Comparison of ENCODE assay signal across 20 cellular contexts in the genomic region with DNA sequence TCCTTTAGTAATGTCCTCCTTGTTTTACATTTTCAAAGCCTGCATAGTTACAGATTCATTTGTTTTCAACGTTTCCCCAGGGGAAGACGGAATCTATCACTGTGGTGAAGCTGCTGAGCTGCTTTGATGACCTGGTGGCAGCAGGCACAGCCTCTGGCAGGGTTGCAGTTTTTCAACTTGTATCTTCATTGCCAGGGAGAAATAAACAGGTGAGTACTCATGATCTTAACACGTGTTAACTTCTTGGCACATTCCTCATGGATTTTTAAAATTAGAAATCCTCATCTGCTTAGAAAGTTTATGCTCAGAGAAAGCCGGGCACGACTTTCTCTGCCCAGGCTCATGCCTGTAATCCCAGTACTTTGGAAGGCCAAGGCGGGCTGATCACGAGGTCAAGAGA. TPM values are rescaled to one million over a fixed set of nuclear protein-coding genes. Genes with fewer than 3 reads are reported as not detected.
DNase-seq lines count a peak whose midpoint lies in the region; ATAC-seq and TF ChIP-seq lines count a peak whose summit lies in the region.
"Had no signal": no experiment of that assay in that cellular context is flagged by ENCODE, and none has a peak within 500 bp of the region (broad histone marks: within the 10 kb centered on the region; RNA-seq: fewer than 3 reads in every experiment).

No MANE protein-coding gene starts in this region.

- no peak overlapping the region for H4K91ac ChIP-seq in trophoblast cell (ENCODE audit: low read depth, low read length)

- no peak overlapping the region for H2BK120ac ChIP-seq in trophoblast cell (ENCODE audit: insufficient read depth, low read length, poor library complexity)

- TF ChIP-seq POLR2A in heart left ventricle (IDR thresholded peaks at IDR 0.05) = no peak

- H2BK12ac ChIP-seq in trophoblast cell (ENCODE audit: low read length) = no peak overlapping the region

- H3K9me3 ChIP-seq in ascending aorta (peaks cover 0 to 16% of the 10 kb centered on the region in 2 donors), heart left ventricle (peaks cover 0 to 19% (median 13%) of the 10 kb centered on the region in 12 donors), psoas muscle (peaks cover 14% of the 10 kb centered on the region), trophoblast cell (ENCODE audit: insufficient read depth, low read depth, low read length) (no peaks in the 10 kb centered on the region)

- ATAC-seq in heart left ventricle (peak in 3 of 4 donors; percentile 33 to 73 (median 53)), psoas muscle (peak; percentile 37 to 82 (median 74)), foreskin keratinocyte (no peak)
- ATAC-seq: GM12878 had no signal

- H3K14ac ChIP-seq in trophoblast cell (ENCODE audit: low read length) = no peak overlapping the region

- H3K4me1 ChIP-seq in ascending aorta = peaks cover 0 to 12% of the 10 kb centered on the region in 2 donors
- peaks cover 0 to 22% (median 8%) of the 10 kb centered on the region in 12 donors for H3K4me1 ChIP-seq in heart left ventricle
- peaks cover 23% of the 10 kb centered on the region for H3K4me1 ChIP-seq in psoas muscle
- H3K4me1 ChIP-seq in foreskin keratinocyte = no peaks in the 10 kb centered on the region
- no peaks in the 10 kb centered on the region for H3K4me1 ChIP-seq in trophoblast cell (ENCODE audit: control insufficient read depth in 1 of 2, insufficient read depth in 2 of 2, low read length in 2 of 2)

- no peaks in the 10 kb centered on the region for H3K79me2 ChIP-seq in trophoblast cell (ENCODE audit: control insufficient read depth, insufficient read depth, low read length, poor library complexity)

- no peak overlapping the region for H3K18ac ChIP-seq in trophoblast cell (ENCODE audit: low read length)

- H4K12ac ChIP-seq in trophoblast cell (ENCODE audit: low read depth, low read length) = no peak overlapping the region

- peak overlapping the region; percentile 68 to 90 for H3K27ac ChIP-seq in ascending aorta
- H3K27ac ChIP-seq in heart left ventricle = peak overlapping the region; percentile 41 to 92 (median 80)
- peak overlapping the region; percentile 80 for H3K27ac ChIP-seq in psoas muscle
- no peak overlapping the region for H3K27ac ChIP-seq in foreskin keratinocyte
- no peak overlapping the region for H3K27ac ChIP-seq in trophoblast cell (ENCODE audit: low read depth, low read length)
- H3K27ac ChIP-seq: BLaER1, PC-9 had no signal

- peak; percentile 19 for DNase-seq in G401 (ENCODE audit: low spot score)
- no peak for DNase-seq in ascending aorta (ENCODE audit: low spot score in 2 of 2)
- no peak for DNase-seq in heart left ventricle
- no peak for DNase-seq in psoas muscle
- DNase-seq in foreskin keratinocyte = no peak
- DNase-seq in mucosa of gallbladder (ENCODE audit: low spot score) = no peak
- DNase-seq in trophoblast cell = no peak
- no peak for DNase-seq in activated CD4-positive, alpha-beta T cell treated with anti-CD3 and anti-CD28 coated beads for 1 hour
- DNase-seq: CD8-positive, alpha-beta memory T cell; DMS79 treated with DMSO at 0.1 percent for 48 hours; HFFc6; MG63; NCI-H1092; NCI-H146; NCI-H2081; NCI-H510A; NCI-H82; PC-9 had no signal

- no peak overlapping the region for H3K4ac ChIP-seq in trophoblast cell (ENCODE audit: low read depth, low read length)

- H2AFZ ChIP-seq in trophoblast cell (ENCODE audit: insufficient read depth, low read length, poor library complexity) = no peak overlapping the region
- H2AFZ ChIP-seq: PC-9 had no signal

- WGBS in heart left ventricle, 4 donors = 61 to 73% (median 69%) methylated on average over 7 of the region's 7 CpGs
- 29 to 52% (median 35%) methylated on average over 7 of the region's 7 CpGs for WGBS in psoas muscle, 3 donors
- WGBS in trophoblast cell (ENCODE audit: extremely low coverage, insufficient coverage, insufficient read length) = no CpG with 5 or more reads among the region's 7 CpGs

- no peak overlapping the region for H4K8ac ChIP-seq in trophoblast cell (ENCODE audit: low read depth, low read length)

- H3K4me2 ChIP-seq in trophoblast cell (ENCODE audit: low read length) = no peak overlapping the region
- H3K4me2 ChIP-seq: BLaER1, PC-9 had no signal

- intact Hi-C loops in ascending aorta (cut with DNase I) = no loop called here
- intact Hi-C loops in heart left ventricle (cut with DNase I) = loop anchor here in 1 of 10 donors (5.0 kb wide), 1 partner anchor 40 kb away; no protein-coding TSS in a partner anchor
- intact Hi-C loops in psoas muscle (cut with DNase I) = loop anchor here in 1 of 2 donors (5.0 kb wide), 1 partner anchor 45 kb away; a partner anchor contains a TSS

- H3K27me3 ChIP-seq in ascending aorta (no peaks in the 10 kb centered on the region), heart left ventricle (no peaks in the 10 kb centered on the region), psoas muscle (ENCODE audit: insufficient read depth in 3 of 3, low read length in 2 of 3) (no peaks in the 10 kb centered on the region), foreskin keratinocyte (no peaks in the 10 kb centered on the region), trophoblast cell (ENCODE audit: insufficient read depth, low read length) (no peaks in the 10 kb centered on the region)
- H3K27me3 ChIP-seq: BLaER1, MG63 had no signal

- H3K4me3 ChIP-seq in ascending aorta = no peak overlapping the region
- H3K4me3 ChIP-seq in heart left ventricle = no peak overlapping the region
- no peak overlapping the region for H3K4me3 ChIP-seq in psoas muscle
- H3K4me3 ChIP-seq in trophoblast cell (ENCODE audit: low read depth, low read length) = no peak overlapping the region
- H3K4me3 ChIP-seq: BLaER1, GM12878, MG63, PC-9 had no signal

- H3K9ac ChIP-seq in trophoblast cell (ENCODE audit: low read length) = no peak overlapping the region
- H3K9ac ChIP-seq: BLaER1 had no signal

- H3K79me1 ChIP-seq in trophoblast cell (ENCODE audit: low read length) = no peaks in the 10 kb centered on the region

- no peak overlapping the region for H3K23ac ChIP-seq in trophoblast cell (ENCODE audit: low read length)

- in situ Hi-C loops in G401 (cut with HindIII; ENCODE audit: low sequenced_read_pairs) = no loop called here

- H3K36me3 ChIP-seq in ascending aorta (peaks cover 0 to 3% of the 10 kb centered on the region in 2 donors), heart left ventricle (peaks cover 0 to 37% (median 21%) of the 10 kb centered on the region in 9 donors), psoas muscle (ENCODE audit: insufficient read depth in 1 of 2, low read depth in 1 of 2) (peaks cover 0 to 12% of the 10 kb centered on the region in 2 donors), trophoblast cell (ENCODE audit: control insufficient read depth in 1 of 2, insufficient read depth in 2 of 2, low read length in 2 of 2) (peaks cover 4 to 5% of the 10 kb centered on the region in 2 experiments)
- H3K36me3 ChIP-seq: MG63 had no signal

- H2BK5ac ChIP-seq in trophoblast cell (ENCODE audit: low read depth, low read length, poor library complexity) = no peak overlapping the region

- TF ChIP-seq CTCF in ascending aorta (IDR thresholded peaks at IDR 0.05) (no peak), heart left ventricle (IDR thresholded peaks at IDR 0.05) (no peak), psoas muscle (IDR thresholded peaks at IDR 0.05) (no peak), foreskin keratinocyte (conservative IDR thresholded peaks at IDR 0.05) (no peak)

- no peak overlapping the region for H2AK5ac ChIP-seq in trophoblast cell (ENCODE audit: low read length)

RNA-seq across cellular contexts. Expression of a gene that starts 44.5 kb away (rescaled TPM):
- total RNA-seq in G401 (2014; rRNA removed; shearing (Covaris generic)) = 5.8 and 8.5 TPM in 2 replicates
- 27.0 TPM for total RNA-seq in ascending aorta
- total RNA-seq in heart left ventricle = 10 to 100 TPM; 16.8 to 30.6 (median 27.8) TPM
- 10 to 100 TPM in 1 of 2 donors, 1 to 10 TPM in 1; 9.9 to 15.8 TPM for polyA plus RNA-seq in heart left ventricle
- 10 to 100 TPM; 12.9 to 22.5 (median 18.4) TPM for total RNA-seq in psoas muscle
- polyA plus RNA-seq in psoas muscle = 10 to 100 TPM in 1 of 3 donors, 1 to 10 TPM in 2; 5.7 to 19.9 (median 5.9) TPM
- total RNA-seq in foreskin keratinocyte = 10.4 and 10.6 TPM in 2 replicates
- 3.3 and 3.4 TPM in 2 replicates for polyA plus RNA-seq in foreskin keratinocyte
- total RNA-seq in mucosa of gallbladder = 38.1 TPM
- polyA plus RNA-seq in trophoblast cell (2013) = 6.6 and 6.9 TPM in 2 replicates

RNA-seq across cellular contexts. Expression of a gene that starts 44.6 kb away (rescaled TPM):
- total RNA-seq in G401 (2014; rRNA removed; shearing (Covaris generic)) = 70.8 and 73.9 TPM in 2 replicates
- 6.8 TPM for total RNA-seq in ascending aorta
- total RNA-seq in heart left ventricle = 10 to 100 TPM; 26.4 to 40.0 (median 33.8) TPM
- 10 to 100 TPM; 40.5 to 51.6 TPM for polyA plus RNA-seq in heart left ventricle
- total RNA-seq in psoas muscle = 10 to 100 TPM; 27.8 to 40.1 (median 32.5) TPM
- 10 to 100 TPM; 22.5 to 42.4 (median 35.9) TPM for polyA plus RNA-seq in psoas muscle
- total RNA-seq in foreskin keratinocyte = 44.0 and 44.8 TPM in 2 replicates
- polyA plus RNA-seq in foreskin keratinocyte = 52.8 and 55.3 TPM in 2 replicates
- 25.4 TPM for total RNA-seq in mucosa of gallbladder
- 22.1 and 23.0 TPM in 2 replicates for polyA plus RNA-seq in trophoblast cell (2013)

Comparison
In these comparisons a context has a peak if more than half of its experiments do, and no peak if none do; other contexts are left out.
1. H3K27ac ChIP-seq: peak in ascending aorta (2 of 2), heart left ventricle (12 of 12) and psoas muscle (single experiment); none in foreskin keratinocyte (single experiment) and trophoblast cell (single experiment).